ENCODE assay signal across 1 cellular context in the genomic region with DNA sequence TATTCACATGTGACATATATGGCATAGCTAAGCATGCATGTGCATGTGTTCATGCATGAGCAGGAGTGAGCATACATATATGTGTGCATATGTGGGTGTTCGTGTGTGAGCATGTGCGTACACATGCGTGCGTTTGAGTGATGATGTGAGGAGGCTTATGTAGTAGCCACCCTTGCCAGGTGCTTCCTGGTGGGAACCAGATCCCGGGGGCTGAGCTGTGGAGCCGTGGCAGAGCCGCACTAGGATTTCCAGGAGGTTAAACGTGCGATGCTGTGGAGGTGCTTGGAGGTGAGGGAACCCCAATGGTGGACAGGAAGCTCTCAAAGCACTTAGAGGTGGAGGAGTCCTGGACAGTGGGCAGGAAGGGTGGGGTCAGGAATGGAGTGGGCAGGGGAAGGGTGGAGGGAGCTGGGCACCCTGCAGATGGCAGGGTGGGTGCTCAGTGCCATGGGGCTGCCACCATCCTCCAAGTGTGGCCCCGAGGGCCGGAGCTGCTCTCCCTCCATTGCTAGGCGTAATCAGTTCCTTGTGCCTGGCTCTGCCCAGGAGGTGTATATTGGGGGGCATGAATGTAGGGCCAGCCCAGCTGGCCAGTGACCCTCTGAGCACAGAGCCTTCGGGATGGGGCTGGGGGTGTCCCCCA.
A peak's percentile ranks its signal among the peaks of the same experiment; 100 is the strongest.
TF ChIP-seq lines count a peak whose summit lies in the region.

No MANE protein-coding gene starts in this region.

TF ChIP-seq in GM12878, 131 proteins besides CTCF, POLR2A, EP300 and RAD21:
- TF ChIP-seq, protein P1, sequence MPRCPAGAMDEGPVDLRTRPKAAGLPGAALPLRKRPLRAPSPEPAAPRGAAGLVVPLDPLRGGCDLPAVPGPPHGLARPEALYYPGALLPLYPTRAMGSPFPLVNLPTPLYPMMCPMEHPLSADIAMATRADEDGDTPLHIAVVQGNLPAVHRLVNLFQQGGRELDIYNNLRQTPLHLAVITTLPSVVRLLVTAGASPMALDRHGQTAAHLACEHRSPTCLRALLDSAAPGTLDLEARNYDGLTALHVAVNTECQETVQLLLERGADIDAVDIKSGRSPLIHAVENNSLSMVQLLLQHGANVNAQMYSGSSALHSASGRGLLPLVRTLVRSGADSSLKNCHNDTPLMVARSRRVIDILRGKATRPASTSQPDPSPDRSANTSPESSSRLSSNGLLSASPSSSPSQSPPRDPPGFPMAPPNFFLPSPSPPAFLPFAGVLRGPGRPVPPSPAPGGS (IDR thresholded peaks at IDR 0.05; ENCODE audit: borderline replicate concordance, insufficient read depth, low read depth, low read length, poor library complexity, severe bottlenecking), result peak; percentile 44
- TF ChIP-seq, protein P2, sequence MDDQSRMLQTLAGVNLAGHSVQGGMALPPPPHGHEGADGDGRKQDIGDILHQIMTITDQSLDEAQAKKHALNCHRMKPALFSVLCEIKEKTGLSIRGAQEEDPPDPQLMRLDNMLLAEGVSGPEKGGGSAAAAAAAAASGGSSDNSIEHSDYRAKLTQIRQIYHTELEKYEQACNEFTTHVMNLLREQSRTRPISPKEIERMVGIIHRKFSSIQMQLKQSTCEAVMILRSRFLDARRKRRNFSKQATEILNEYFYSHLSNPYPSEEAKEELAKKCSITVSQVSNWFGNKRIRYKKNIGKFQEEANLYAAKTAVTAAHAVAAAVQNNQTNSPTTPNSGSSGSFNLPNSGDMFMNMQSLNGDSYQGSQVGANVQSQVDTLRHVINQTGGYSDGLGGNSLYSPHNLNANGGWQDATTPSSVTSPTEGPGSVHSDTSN (IDR thresholded peaks at IDR 0.05; ENCODE audit: insufficient replicate concordance, low read depth, low read length), result peak; percentile 18
- TF ChIP-seq WRNIP1 (IDR thresholded peaks at IDR 0.05; ENCODE audit: borderline replicate concordance, low read depth, low read length), result no peak
